In the genomic region with DNA sequence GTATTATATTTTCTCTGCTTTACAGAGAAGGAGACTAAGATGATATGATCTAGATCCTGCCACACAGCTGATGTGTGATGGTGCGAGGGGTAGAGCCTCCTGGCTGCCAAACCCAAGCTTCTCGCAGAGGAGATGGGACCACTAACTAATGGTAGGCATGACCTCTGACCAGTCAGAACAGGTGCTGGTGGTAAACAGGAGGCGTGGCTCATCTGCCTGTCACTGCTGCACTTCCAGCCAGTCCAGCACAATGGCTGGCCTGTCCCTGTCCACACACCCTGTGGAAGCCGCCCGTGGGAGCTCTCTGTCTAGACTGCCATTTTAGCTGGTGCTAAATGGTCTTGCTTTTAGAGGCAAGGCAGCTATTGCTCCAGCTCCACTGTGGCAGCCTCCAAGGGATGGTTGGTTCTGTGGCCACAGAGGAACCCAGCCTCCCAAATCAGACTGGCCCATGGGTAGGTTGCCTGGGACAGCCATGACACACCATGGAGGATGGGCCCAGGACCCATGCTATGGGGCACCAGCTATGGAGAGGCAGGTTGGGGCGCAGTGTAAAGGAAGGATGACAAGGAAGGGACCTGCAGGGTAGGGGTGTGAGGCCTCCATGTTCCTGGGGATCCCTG, we compare ENCODE assay signal across 26 cellular contexts.
DNase-seq lines count a peak whose midpoint lies in the region; ATAC-seq and TF ChIP-seq lines count a peak whose summit lies in the region.
"Had no signal": no experiment of that assay in that cellular context is flagged by ENCODE, and none has a peak within 500 bp of the region (broad histone marks: within the 10 kb centered on the region; RNA-seq: fewer than 3 reads in every experiment).

No MANE protein-coding gene starts in this region.

- no peak for ATAC-seq in activated naive CD8-positive, alpha-beta T cell treated with anti-CD3 and anti-CD28 coated beads, Interleukin-2, amount 50 U/mL, for 24 hours
- ATAC-seq: naive thymus-derived CD4-positive, alpha-beta T cell; right lobe of liver had no signal

- H3K27ac ChIP-seq in AG04450 (ENCODE audit: low read depth, low read length) (peak overlapping the region; percentile 11), osteoblast (ENCODE audit: low read depth, low read length) (no peak overlapping the region)
- H3K27ac ChIP-seq: parathyroid adenoma, right lobe of liver, SK-N-MC had no signal

- H3K4me1 ChIP-seq in osteoblast (ENCODE audit: insufficient read depth, low read length), result peaks cover 37% of the 10 kb centered on the region

- H3K9me3 Mint-ChIP-seq in activated naive CD8-positive, alpha-beta T cell treated with anti-CD3 and anti-CD28 coated beads, Interleukin-2, amount 50 U/mL, for 24 hours, result peaks cover 3% of the 10 kb centered on the region
- H3K9me3 Mint-ChIP-seq in mesothelial cell of epicardium, result no peaks in the 10 kb centered on the region
- H3K9me3 Mint-ChIP-seq: H9; naive thymus-derived CD4-positive, alpha-beta T cell; type B pancreatic cell had no signal

- H3K9me3 ChIP-seq in AG04450 (ENCODE audit: control insufficient read depth, insufficient read depth, low read length), result no peaks in the 10 kb centered on the region
- H3K9me3 ChIP-seq in osteoblast (ENCODE audit: low read depth, low read length), result no peaks in the 10 kb centered on the region
- H3K9me3 ChIP-seq: right lobe of liver had no signal

- TF ChIP-seq CTCF in AG04450 (IDR thresholded peaks at IDR 0.05; ENCODE audit: low read depth, low read length) (no peak), osteoblast (IDR thresholded peaks at IDR 0.05; ENCODE audit: extremely low read depth, low read depth, low read length) (no peak), mesothelial cell of epicardium (IDR thresholded peaks at IDR 0.05; ENCODE audit: unreplicated experiment) (no peak)

- H3K4me2 ChIP-seq in osteoblast (ENCODE audit: insufficient read depth, low read length), result no peak overlapping the region

- peaks cover 8% of the 10 kb centered on the region for H4K20me1 ChIP-seq in osteoblast (ENCODE audit: insufficient read depth, low read length)

- H3K4me3 Mint-ChIP-seq in activated naive CD8-positive, alpha-beta T cell treated with anti-CD3 and anti-CD28 coated beads, Interleukin-2, amount 50 U/mL, for 24 hours, result no peak overlapping the region
- H3K4me3 Mint-ChIP-seq in mesothelial cell of epicardium, result no peak overlapping the region
- H3K4me3 Mint-ChIP-seq: H9, type B pancreatic cell had no signal

- H3K27me3 ChIP-seq in AG04450 (ENCODE audit: control insufficient read depth, insufficient read depth, low read length), result no peaks in the 10 kb centered on the region
- H3K27me3 ChIP-seq in osteoblast (ENCODE audit: insufficient read depth, low read length), result peaks cover 20% of the 10 kb centered on the region
- H3K27me3 ChIP-seq: right lobe of liver had no signal

- CTCF ChIA-PET in AG04450 (lab: Charles Lee), result no interaction called here

- DNase-seq in NCI-H748 (lab: John Stamatoyannopoulos, UW; ENCODE audit: unreplicated experiment), result peak; percentile 24
- no peak for DNase-seq in NCI-H748 treated with DMSO at 0.1 percent for 48 hours (lab: John Stamatoyannopoulos, UW)
- DNase-seq in AG04450 (ENCODE audit: low read depth, low spot score), result no peak
- DNase-seq in activated naive CD8-positive, alpha-beta T cell treated with anti-CD3 and anti-CD28 coated beads, Interleukin-2, amount 50 U/mL, for 24 hours, result no peak
- DNase-seq in osteoblast (ENCODE audit: insufficient read length, low spot score, missing footprints), result peak; percentile 48
- no peak for DNase-seq in EL
- no peak for DNase-seq in cerebellar nuclear complex (lab: John Stamatoyannopoulos, UW)
- DNase-seq in mesothelial cell of epicardium (ENCODE audit: low spot score in 2 of 2, unreplicated experiment in 2 of 2), result no peak
- DNase-seq: 8988T; activated gamma-delta T cell; central memory CD4-positive, alpha-beta T cell; erythroblast; foreskin melanocyte; H9; islet precursor cell; MV-4-11; naive thymus-derived CD4-positive, alpha-beta T cell; NCI-H1930; NCI-H345; stimulated activated naive CD4-positive, alpha-beta T cell treated with Interleukin-2 at 50 U/mL for 16 hours; T1000 had no signal

- peaks cover 82% of the 10 kb centered on the region for H3K4me1 Mint-ChIP-seq in activated naive CD8-positive, alpha-beta T cell treated with anti-CD3 and anti-CD28 coated beads, Interleukin-2, amount 50 U/mL, for 24 hours
- H3K4me1 Mint-ChIP-seq in mesothelial cell of epicardium, result peaks cover 28% of the 10 kb centered on the region

- H2AFZ ChIP-seq in osteoblast (ENCODE audit: low read length), result no peak overlapping the region
- H2AFZ ChIP-seq: parathyroid adenoma had no signal

- H3K36me3 Mint-ChIP-seq in activated naive CD8-positive, alpha-beta T cell treated with anti-CD3 and anti-CD28 coated beads, Interleukin-2, amount 50 U/mL, for 24 hours (ENCODE audit: low read depth), result peaks cover 9% of the 10 kb centered on the region
- no peaks in the 10 kb centered on the region for H3K36me3 Mint-ChIP-seq in mesothelial cell of epicardium
- H3K36me3 Mint-ChIP-seq: type B pancreatic cell had no signal

- H3K27me3 Mint-ChIP-seq in activated naive CD8-positive, alpha-beta T cell treated with anti-CD3 and anti-CD28 coated beads, Interleukin-2, amount 50 U/mL, for 24 hours, result peaks cover 3% of the 10 kb centered on the region
- no peaks in the 10 kb centered on the region for H3K27me3 Mint-ChIP-seq in mesothelial cell of epicardium (ENCODE audit: low read depth)
- H3K27me3 Mint-ChIP-seq: type B pancreatic cell had no signal

- peak overlapping the region; percentile 99 for H3K27ac Mint-ChIP-seq in activated naive CD8-positive, alpha-beta T cell treated with anti-CD3 and anti-CD28 coated beads, Interleukin-2, amount 50 U/mL, for 24 hours
- no peak overlapping the region for H3K27ac Mint-ChIP-seq in mesothelial cell of epicardium
- H3K27ac Mint-ChIP-seq: H9, type B pancreatic cell had no signal

- H3K4me3 ChIP-seq in AG04450 (ENCODE audit: low read depth, low read length) (no peak overlapping the region), osteoblast (ENCODE audit: insufficient read depth, low read length) (no peak overlapping the region)
- H3K4me3 ChIP-seq: lung, right lobe of liver, SK-N-MC had no signal

- POLR2A ChIA-PET in AG04450 (lab: Yijun Ruan, JAX), result no interaction called here

- no peaks in the 10 kb centered on the region for H3K79me2 ChIP-seq in osteoblast (ENCODE audit: insufficient read depth, low read length)

- no peaks in the 10 kb centered on the region for H3K36me3 ChIP-seq in osteoblast (ENCODE audit: insufficient read depth, low read length)
- H3K36me3 ChIP-seq: right lobe of liver had no signal

Comparison
In these comparisons a context has a peak if more than half of its experiments do, and no peak if none do; other contexts are left out.
1. DNase-seq: peak in NCI-H748 (single experiment) and osteoblast (single experiment); none in NCI-H748 treated with DMSO at 0.1 percent for 48 hours (single experiment), AG04450 (single experiment), activated naive CD8-positive, alpha-beta T cell treated with anti-CD3 and anti-CD28 coated beads, Interleukin-2, amount 50 U/mL, for 24 hours (single experiment), EL (single experiment), cerebellar nuclear complex (0 of 2) and mesothelial cell of epicardium (0 of 2).